In genomic region chr12:116737774-116738657, GRCh38 we compare ENCODE assay signal across 8 cellular contexts.
DNase-seq lines count a peak whose midpoint lies in the region; ATAC-seq, FAIRE-seq and TF ChIP-seq lines count a peak whose summit lies in the region.

TSS of gene RNFT2 (plus strand) at chr12:116738315. CDS start at chr12:116740498, 2,183 bp downstream.
TSS of gene SPRING1 (minus strand) at chr12:116738069. CDS start at chr12:116737900, 169 bp downstream.

- TF ChIP-seq CTCF in AG09309 (IDR thresholded peaks at IDR 0.05; ENCODE audit: control insufficient read depth, insufficient read depth, low read depth, low read length, missing control alignments) = no peak

- no peaks in the 10 kb centered on the region for H3K27me3 Mint-ChIP-seq in central memory CD8-positive, alpha-beta T cell

- H3K4me3 Mint-ChIP-seq in central memory CD8-positive, alpha-beta T cell = peak within 1 kb of the TSS; percentile 97

- DNase-seq in AG09309 (ENCODE audit: low read depth) (peak; percentile 97), NCI-H226 (peak; percentile 99)
- DNase-seq in activated CD4-positive, CD25-positive, alpha-beta regulatory T cell (lab: John Stamatoyannopoulos, UW) = peak; percentile 96 to 97 (median 96)
- DNase-seq in central memory CD8-positive, alpha-beta T cell (ENCODE audit: low spot score in 2 of 2) = peak; percentile 96 to 98
- DNase-seq in stimulated activated CD4-positive, alpha-beta T cell treated with anti-CD3 and anti-CD28 coated beads, Interleukin-12 subunit alpha, Interleukin-12 subunit beta, amount 100 ng/mL, for 4 hours = peak; percentile 98

- peak within 1 kb of the TSS; percentile 86 for H3K4me3 ChIP-seq in AG09309 (ENCODE audit: control insufficient read depth, low read depth, low read length)

- peaks cover 38% of the 10 kb centered on the region for H3K4me1 Mint-ChIP-seq in central memory CD8-positive, alpha-beta T cell

- peak; percentile 70 for FAIRE-seq in islet of Langerhans (lab: Jason Lieb, UNC)

- peaks cover 22% of the 10 kb centered on the region for H3K36me3 Mint-ChIP-seq in central memory CD8-positive, alpha-beta T cell (ENCODE audit: insufficient read depth)

- H3K27ac Mint-ChIP-seq in central memory CD8-positive, alpha-beta T cell (ENCODE audit: low read depth) = peak within 1 kb of the TSS; percentile 91

- ATAC-seq in GM18909 (IDR thresholded peaks at IDR 0.05; ENCODE audit: poor library complexity, unreplicated experiment) (peak; percentile 97), HG03175 (IDR thresholded peaks at IDR 0.05; ENCODE audit: unreplicated experiment) (peak; percentile 95)
- peak; percentile 97 for ATAC-seq in central memory CD8-positive, alpha-beta T cell (replicated peaks; ENCODE audit: extremely low read depth, poor library complexity, severe bottlenecking)

- H3K9me3 Mint-ChIP-seq in central memory CD8-positive, alpha-beta T cell = no peaks in the 10 kb centered on the region

Comparison
In these comparisons a context has a peak if more than half of its experiments do, and no peak if none do; other contexts are left out.
1. Peak in every context shown above with its lines: DNase-seq, ATAC-seq and H3K4me3 ChIP-seq.